Comparison of ENCODE assay signal across 22 cellular contexts in genomic region chr7:137440434-137440830, GRCh38.
A peak's percentile ranks its signal among the peaks of the same experiment; 100 is the strongest.
DNase-seq lines count a peak whose midpoint lies in the region; ATAC-seq and TF ChIP-seq lines count a peak whose summit lies in the region.
"Had no signal": no experiment of that assay in that cellular context is flagged by ENCODE, and none has a peak within 500 bp of the region (broad histone marks: within the 10 kb centered on the region; RNA-seq: fewer than 3 reads in every experiment).

No MANE protein-coding gene starts in this region.

- H3K36me3 Mint-ChIP-seq in activated CD4-positive, alpha-beta T cell treated with anti-CD3 and anti-CD28 coated beads, Interleukin-2, amount 10 ng/mL, durations not matched to agents 24 days and 14 days (ENCODE audit: low read depth), result no peaks in the 10 kb centered on the region
- no peaks in the 10 kb centered on the region for H3K36me3 Mint-ChIP-seq in activated CD4-positive, alpha-beta T cell treated with anti-CD3 and anti-CD28 coated beads, Interleukin-2, amount 10 ng/mL, durations not matched to agents 7 days and 5 days (ENCODE audit: low read depth)
- H3K36me3 Mint-ChIP-seq: activated CD8-positive, alpha-beta memory T cell treated with anti-CD3 and anti-CD28 coated beads, Interleukin-2, amount 10 ng/mL, durations not matched to agents 7 days and 5 days; activated naive CD4-positive, alpha-beta T cell treated with anti-CD3 and anti-CD28 coated beads, Interleukin-2, amount 10 ng/mL, durations not matched to agents 7 days and 5 days; T-cell had no signal

- H3K27me3 Mint-ChIP-seq in activated CD4-positive, alpha-beta T cell treated with anti-CD3 and anti-CD28 coated beads, Interleukin-2, amount 10 ng/mL, durations not matched to agents 24 days and 14 days, result no peaks in the 10 kb centered on the region
- H3K27me3 Mint-ChIP-seq in activated CD4-positive, alpha-beta T cell treated with anti-CD3 and anti-CD28 coated beads, Interleukin-2, amount 10 ng/mL, durations not matched to agents 7 days and 5 days, result no peaks in the 10 kb centered on the region
- H3K27me3 Mint-ChIP-seq: activated CD8-positive, alpha-beta memory T cell treated with anti-CD3 and anti-CD28 coated beads, Interleukin-2, amount 10 ng/mL, durations not matched to agents 7 days and 5 days; activated naive CD4-positive, alpha-beta T cell treated with anti-CD3 and anti-CD28 coated beads, Interleukin-2, amount 10 ng/mL, durations not matched to agents 7 days and 5 days; T-cell had no signal

- POLR2A ChIA-PET in activated CD4-positive, alpha-beta T cell treated with anti-CD3 and anti-CD28 coated beads, Interleukin-2, amount 10 ng/mL, durations not matched to agents 7 days and 5 days (lab: Charles Lee), result no interaction called here

- no peaks in the 10 kb centered on the region for H3K36me3 ChIP-seq in left ventricle myocardium inferior
- H3K36me3 ChIP-seq: BE2C, esophagus muscularis mucosa, tibial nerve had no signal

- DNase-seq in left ventricle myocardium inferior, result no peak
- DNase-seq in cardiac septum (ENCODE audit: low spot score), result no peak
- peak in 1 of 10 donors; percentile 27 for DNase-seq in dorsolateral prefrontal cortex
- DNase-seq in middle frontal gyrus (ENCODE audit: extremely low spot score, low spot score), result peak; percentile 19
- DNase-seq in activated CD4-positive, alpha-beta T cell treated with anti-CD3 and anti-CD28 coated beads, Interleukin-2, amount 10 ng/mL, durations not matched to agents 24 days and 14 days, result no peak
- no peak for DNase-seq in activated CD4-positive, alpha-beta T cell treated with anti-CD3 and anti-CD28 coated beads, Interleukin-2, amount 10 ng/mL, durations not matched to agents 7 days and 5 days
- DNase-seq in NCI-H774 (lab: John Stamatoyannopoulos, UW), result no peak
- DNase-seq: activated CD8-positive, alpha-beta memory T cell treated with anti-CD3 and anti-CD28 coated beads, Interleukin-2, amount 10 ng/mL, durations not matched to agents 7 days and 5 days; activated naive CD4-positive, alpha-beta T cell treated with anti-CD3 and anti-CD28 coated beads, Interleukin-2, amount 10 ng/mL, durations not matched to agents 7 days and 5 days; DMS79; effector memory CD4-positive, alpha-beta T cell; KG1; MV-4-11; NCI-H1694 treated with DMSO at 0.1 percent for 48 hours; psoas muscle; stimulated activated CD4-positive, alpha-beta T cell treated with anti-CD3 and anti-CD28 coated beads, Interleukin-2, amount 100 ng/mL, for 48 hours; stimulated activated naive CD4-positive, alpha-beta T cell treated with Interleukin-2 at 50 U/mL for 16 hours; T-cell had no signal

- no peaks in the 10 kb centered on the region for H3K27me3 ChIP-seq in left ventricle myocardium inferior (ENCODE audit: low read depth)
- no peaks in the 10 kb centered on the region for H3K27me3 ChIP-seq in dorsolateral prefrontal cortex
- H3K27me3 ChIP-seq: BE2C, esophagus muscularis mucosa, tibial nerve had no signal

- no peak overlapping the region for H3K27ac Mint-ChIP-seq in activated CD4-positive, alpha-beta T cell treated with anti-CD3 and anti-CD28 coated beads, Interleukin-2, amount 10 ng/mL, durations not matched to agents 24 days and 14 days
- no peak overlapping the region for H3K27ac Mint-ChIP-seq in activated CD4-positive, alpha-beta T cell treated with anti-CD3 and anti-CD28 coated beads, Interleukin-2, amount 10 ng/mL, durations not matched to agents 7 days and 5 days
- H3K27ac Mint-ChIP-seq: activated CD8-positive, alpha-beta memory T cell treated with anti-CD3 and anti-CD28 coated beads, Interleukin-2, amount 10 ng/mL, durations not matched to agents 7 days and 5 days; activated naive CD4-positive, alpha-beta T cell treated with anti-CD3 and anti-CD28 coated beads, Interleukin-2, amount 10 ng/mL, durations not matched to agents 7 days and 5 days; T-cell had no signal

- no peaks in the 10 kb centered on the region for H3K9me3 Mint-ChIP-seq in activated CD4-positive, alpha-beta T cell treated with anti-CD3 and anti-CD28 coated beads, Interleukin-2, amount 10 ng/mL, durations not matched to agents 24 days and 14 days
- H3K9me3 Mint-ChIP-seq in activated CD4-positive, alpha-beta T cell treated with anti-CD3 and anti-CD28 coated beads, Interleukin-2, amount 10 ng/mL, durations not matched to agents 7 days and 5 days, result no peaks in the 10 kb centered on the region
- H3K9me3 Mint-ChIP-seq: activated naive CD4-positive, alpha-beta T cell treated with anti-CD3 and anti-CD28 coated beads, Interleukin-2, amount 10 ng/mL, durations not matched to agents 7 days and 5 days had no signal

- H3K4me1 Mint-ChIP-seq in activated CD4-positive, alpha-beta T cell treated with anti-CD3 and anti-CD28 coated beads, Interleukin-2, amount 10 ng/mL, durations not matched to agents 24 days and 14 days, result no peaks in the 10 kb centered on the region
- no peaks in the 10 kb centered on the region for H3K4me1 Mint-ChIP-seq in activated CD4-positive, alpha-beta T cell treated with anti-CD3 and anti-CD28 coated beads, Interleukin-2, amount 10 ng/mL, durations not matched to agents 7 days and 5 days
- H3K4me1 Mint-ChIP-seq: activated CD8-positive, alpha-beta memory T cell treated with anti-CD3 and anti-CD28 coated beads, Interleukin-2, amount 10 ng/mL, durations not matched to agents 7 days and 5 days; activated naive CD4-positive, alpha-beta T cell treated with anti-CD3 and anti-CD28 coated beads, Interleukin-2, amount 10 ng/mL, durations not matched to agents 7 days and 5 days; T-cell had no signal

- no peak for TF ChIP-seq CTCF in left ventricle myocardium inferior (IDR thresholded peaks at IDR 0.05; ENCODE audit: borderline replicate concordance)
- peak in 1 of 56 donors; percentile 8 for TF ChIP-seq CTCF in dorsolateral prefrontal cortex (IDR thresholded peaks at IDR 0.05 in 54 of 56, conservative IDR thresholded peaks at IDR 0.05 in 2 of 56; ENCODE audit: low read depth in 1 of 56, partially characterized antibody in 56 of 56)

- H3K4me3 ChIP-seq in left ventricle myocardium inferior, result no peak overlapping the region
- peak overlapping the region in 16 of 59 donors; percentile 0 to 30 (median 6) for H3K4me3 ChIP-seq in dorsolateral prefrontal cortex
- H3K4me3 ChIP-seq: esophagus muscularis mucosa, psoas muscle, tibial nerve had no signal

- H3K4me3 Mint-ChIP-seq in activated CD4-positive, alpha-beta T cell treated with anti-CD3 and anti-CD28 coated beads, Interleukin-2, amount 10 ng/mL, durations not matched to agents 24 days and 14 days, result no peak overlapping the region
- H3K4me3 Mint-ChIP-seq in activated CD4-positive, alpha-beta T cell treated with anti-CD3 and anti-CD28 coated beads, Interleukin-2, amount 10 ng/mL, durations not matched to agents 7 days and 5 days, result no peak overlapping the region
- H3K4me3 Mint-ChIP-seq: activated CD8-positive, alpha-beta memory T cell treated with anti-CD3 and anti-CD28 coated beads, Interleukin-2, amount 10 ng/mL, durations not matched to agents 7 days and 5 days; activated naive CD4-positive, alpha-beta T cell treated with anti-CD3 and anti-CD28 coated beads, Interleukin-2, amount 10 ng/mL, durations not matched to agents 7 days and 5 days; T-cell had no signal

- CTCF ChIA-PET in activated CD4-positive, alpha-beta T cell treated with anti-CD3 and anti-CD28 coated beads, Interleukin-2, amount 10 ng/mL, durations not matched to agents 7 days and 5 days (lab: Charles Lee), result no interaction called here

- no peak for ATAC-seq in GM19035 (IDR thresholded peaks at IDR 0.05; ENCODE audit: unreplicated experiment)
- ATAC-seq: activated CD8-positive, alpha-beta memory T cell treated with anti-CD3 and anti-CD28 coated beads, Interleukin-2, amount 10 ng/mL, durations not matched to agents 7 days and 5 days; psoas muscle; T-cell had no signal

- peak overlapping the region; percentile 69 for H3K27ac ChIP-seq in left ventricle myocardium inferior (replicated peaks)
- peak overlapping the region in 57 of 59 donors; percentile 11 to 89 (median 76) for H3K27ac ChIP-seq in dorsolateral prefrontal cortex
- H3K27ac ChIP-seq: esophagus muscularis mucosa, psoas muscle, tibial nerve had no signal

- H3K4me1 ChIP-seq in left ventricle myocardium inferior, result no peaks in the 10 kb centered on the region
- H3K4me1 ChIP-seq: BE2C, psoas muscle had no signal

- intact Hi-C loops in left ventricle myocardium inferior (cut with micrococcal nuclease), result no loop called here
- intact Hi-C loops in cardiac septum (cut with DNase I), result loop anchor here (10.0 kb wide), 1 partner anchor 346 kb away; no protein-coding TSS in a partner anchor
- intact Hi-C loops in dorsolateral prefrontal cortex (cut with DNase I), result no loop called here
- intact Hi-C loops in activated CD4-positive, alpha-beta T cell treated with anti-CD3 and anti-CD28 coated beads, Interleukin-2, amount 10 ng/mL, durations not matched to agents 24 days and 14 days (cut with micrococcal nuclease), result no loop called here

- H3K9me3 ChIP-seq in left ventricle myocardium inferior (replicated peaks), result no peaks in the 10 kb centered on the region
- H3K9me3 ChIP-seq: BE2C, esophagus muscularis mucosa, psoas muscle, tibial nerve had no signal
